Comparison of ENCODE assay signal across 25 cellular contexts in the genomic region with DNA sequence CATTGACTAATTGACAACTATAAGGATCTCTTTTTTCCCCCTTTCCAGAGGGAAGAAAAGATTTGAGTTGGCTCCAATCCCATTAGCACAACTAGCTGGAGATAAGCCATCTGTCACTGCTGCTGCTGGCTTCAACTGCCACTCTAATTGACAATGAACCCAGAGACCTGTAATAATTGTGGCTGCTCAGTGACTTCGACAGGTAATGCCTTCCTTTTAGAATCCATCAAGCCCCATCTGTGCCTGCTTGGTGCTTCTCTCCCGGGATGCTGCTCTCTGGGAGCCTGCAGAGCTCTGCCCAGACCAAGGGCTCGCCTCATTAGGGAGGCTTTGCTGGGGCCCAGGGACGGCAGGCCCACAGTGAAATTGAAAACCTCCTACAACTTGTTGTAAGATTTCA.
DNase-seq lines count a peak whose midpoint lies in the region; ATAC-seq and TF ChIP-seq lines count a peak whose summit lies in the region.
"Had no signal": no experiment of that assay in that cellular context is flagged by ENCODE, and none has a peak within 500 bp of the region (broad histone marks: within the 10 kb centered on the region; RNA-seq: fewer than 3 reads in every experiment).

No MANE protein-coding gene starts in this region.

- intact Hi-C loops in upper lobe of right lung (cut with DNase I), result no loop called here

- H3K9me3 Mint-ChIP-seq in brain (peaks cover 1 to 5% (median 4%) of the 10 kb centered on the region in 5 experiments), chondrocyte (ENCODE audit: low read depth) (peaks cover 2% of the 10 kb centered on the region)

- no peaks in the 10 kb centered on the region for H3K9me3 ChIP-seq in upper lobe of right lung
- H3K9me3 ChIP-seq: tibial nerve had no signal

- TF ChIP-seq CTCF in brain (conservative IDR thresholded peaks at IDR 0.05), result no peak
- no peak for TF ChIP-seq CTCF in upper lobe of right lung (IDR thresholded peaks at IDR 0.05)
- TF ChIP-seq CTCF in RWPE1 (conservative IDR thresholded peaks at IDR 0.05; ENCODE audit: low read depth), result no peak
- no peak for TF ChIP-seq CTCF in chondrocyte (IDR thresholded peaks at IDR 0.05)

- H3K4me1 Mint-ChIP-seq in brain (peaks cover 42% of the 10 kb centered on the region), chondrocyte (ENCODE audit: low read depth) (peaks cover 9% of the 10 kb centered on the region)
- H3K4me1 Mint-ChIP-seq: activated CD4-positive, alpha-beta T cell treated with anti-CD3 and anti-CD28 coated beads, Interleukin-2, amount 10 ng/mL, durations not matched to agents 24 days and 14 days; activated CD8-positive, alpha-beta memory T cell treated with anti-CD3 and anti-CD28 coated beads, Interleukin-2, amount 10 ng/mL, durations not matched to agents 7 days and 5 days; CD4-positive, alpha-beta memory T cell had no signal

- DNase-seq in DMS 273 treated with DMSO at 0.1 percent for 48 hours (lab: John Stamatoyannopoulos, UW), result peak; percentile 42
- peak; percentile 57 for DNase-seq in NCI-H1436 treated with DMSO at 0.1 percent for 48 hours (lab: John Stamatoyannopoulos, UW)
- peak; percentile 73 for DNase-seq in NCI-H2227 treated with DMSO at 0.1 percent for 48 hours (lab: John Stamatoyannopoulos, UW)
- DNase-seq in upper lobe of right lung, result no peak
- no peak for DNase-seq in RWPE1 (ENCODE audit: low spot score)
- no peak for DNase-seq in chondrocyte (ENCODE audit: low spot score)
- no peak for DNase-seq in DMS53 (lab: John Stamatoyannopoulos, UW)
- DNase-seq: activated CD4-positive, alpha-beta T cell treated with anti-CD3 and anti-CD28 coated beads, Interleukin-2, amount 10 ng/mL, durations not matched to agents 24 days and 14 days; activated CD8-positive, alpha-beta memory T cell treated with anti-CD3 and anti-CD28 coated beads, Interleukin-2, amount 10 ng/mL, durations not matched to agents 7 days and 5 days; CD4-positive, alpha-beta memory T cell; effector CD4-positive, alpha-beta T cell; erythroblast; foreskin melanocyte; IMR-90; NCI-H226; nucleus accumbens; Right ventricle myocardium superior; stimulated activated CD4-positive, alpha-beta T cell treated with anti-CD3 and anti-CD28 coated beads, Interleukin-4, amount 100 ng/mL, for 1 hour had no signal

- no peaks in the 10 kb centered on the region for H3K4me1 ChIP-seq in upper lobe of right lung
- H3K4me1 ChIP-seq: tibial nerve had no signal

- no peak for ATAC-seq in upper lobe of right lung
- ATAC-seq: activated CD8-positive, alpha-beta memory T cell treated with anti-CD3 and anti-CD28 coated beads, Interleukin-2, amount 10 ng/mL, durations not matched to agents 7 days and 5 days; activated naive CD4-positive, alpha-beta T cell treated with anti-CD3 and anti-CD28 coated beads, Interleukin-2, amount 50 U/mL, for 72 hours had no signal

- H3K27me3 ChIP-seq in upper lobe of right lung, result no peaks in the 10 kb centered on the region
- H3K27me3 ChIP-seq: tibial nerve had no signal

- H3K27ac Mint-ChIP-seq in brain, result peak overlapping the region; percentile 75 to 91 (median 79)
- H3K27ac Mint-ChIP-seq in chondrocyte (ENCODE audit: unreplicated experiment), result no peak overlapping the region
- H3K27ac Mint-ChIP-seq: activated CD4-positive, alpha-beta T cell treated with anti-CD3 and anti-CD28 coated beads, Interleukin-2, amount 10 ng/mL, durations not matched to agents 24 days and 14 days; activated CD8-positive, alpha-beta memory T cell treated with anti-CD3 and anti-CD28 coated beads, Interleukin-2, amount 10 ng/mL, durations not matched to agents 7 days and 5 days; activated naive CD4-positive, alpha-beta T cell treated with anti-CD3 and anti-CD28 coated beads, Interleukin-2, amount 50 U/mL, for 72 hours; activated T-helper 1 cell treated with anti-CD3 and anti-CD28 coated beads, Interleukin-12 subunit alpha, Interleukin-12 subunit beta, Interleukin-2, Interleukin-4 antibody, amounts not matched to agents 30 ng/mL and 10 ng/mL and 1 ng/mL, durations not matched to agents 14 hours and 24 hours and 36 hours; CD4-positive, alpha-beta memory T cell; stimulated activated naive CD8-positive, alpha-beta T cell treated with anti-CD3 and anti-CD28 coated beads, Interleukin-15, Interleukin-2, amounts not matched to agents 100 ng/mL and 50 ng/mL, for 24 hours had no signal

- H3K36me3 Mint-ChIP-seq in brain, result no peaks in the 10 kb centered on the region
- no peaks in the 10 kb centered on the region for H3K36me3 Mint-ChIP-seq in chondrocyte (ENCODE audit: low read depth)
- H3K36me3 Mint-ChIP-seq: activated CD8-positive, alpha-beta memory T cell treated with anti-CD3 and anti-CD28 coated beads, Interleukin-2, amount 10 ng/mL, durations not matched to agents 7 days and 5 days; CD4-positive, alpha-beta memory T cell had no signal

- no peaks in the 10 kb centered on the region for H3K36me3 ChIP-seq in upper lobe of right lung
- H3K36me3 ChIP-seq: tibial nerve had no signal

- H3K27me3 Mint-ChIP-seq in brain, result peaks cover 3% of the 10 kb centered on the region
- H3K27me3 Mint-ChIP-seq in chondrocyte (ENCODE audit: low read depth), result no peaks in the 10 kb centered on the region
- H3K27me3 Mint-ChIP-seq: activated CD4-positive, alpha-beta T cell treated with anti-CD3 and anti-CD28 coated beads, Interleukin-2, amount 10 ng/mL, durations not matched to agents 24 days and 14 days; activated CD8-positive, alpha-beta memory T cell treated with anti-CD3 and anti-CD28 coated beads, Interleukin-2, amount 10 ng/mL, durations not matched to agents 7 days and 5 days; CD4-positive, alpha-beta memory T cell; stimulated activated naive CD8-positive, alpha-beta T cell treated with anti-CD3 and anti-CD28 coated beads, Interleukin-15, Interleukin-2, amounts not matched to agents 100 ng/mL and 50 ng/mL, for 24 hours had no signal

- POLR2A ChIA-PET in RWPE1 (lab: Yijun Ruan, JAX; ENCODE audit: low non-redundant PET), result no interaction called here

- H3K4me3 Mint-ChIP-seq in brain, result peak overlapping the region in 3 of 5 experiments; percentile 2 to 56 (median 3)
- no peak overlapping the region for H3K4me3 Mint-ChIP-seq in chondrocyte (ENCODE audit: unreplicated experiment)
- H3K4me3 Mint-ChIP-seq: activated CD4-positive, alpha-beta T cell treated with anti-CD3 and anti-CD28 coated beads, Interleukin-2, amount 10 ng/mL, durations not matched to agents 24 days and 14 days; activated CD8-positive, alpha-beta memory T cell treated with anti-CD3 and anti-CD28 coated beads, Interleukin-2, amount 10 ng/mL, durations not matched to agents 7 days and 5 days; activated T-helper 1 cell treated with anti-CD3 and anti-CD28 coated beads, Interleukin-12 subunit alpha, Interleukin-12 subunit beta, Interleukin-2, Interleukin-4 antibody, amounts not matched to agents 30 ng/mL and 10 ng/mL and 1 ng/mL, durations not matched to agents 14 hours and 24 hours and 36 hours; CD4-positive, alpha-beta memory T cell; stimulated activated naive CD8-positive, alpha-beta T cell treated with anti-CD3 and anti-CD28 coated beads, Interleukin-15, Interleukin-2, amounts not matched to agents 100 ng/mL and 50 ng/mL, for 24 hours had no signal

- CTCF ChIA-PET in RWPE1 (lab: Yijun Ruan, JAX), result no interaction called here

- H3K27ac ChIP-seq in upper lobe of right lung (no peak overlapping the region), RWPE1 (no peak overlapping the region)
- H3K27ac ChIP-seq: tibial nerve had no signal

- no peak overlapping the region for H3K4me3 ChIP-seq in upper lobe of right lung
- H3K4me3 ChIP-seq: lung, smooth muscle cell, tibial nerve had no signal

Comparison
In these comparisons a context has a peak if more than half of its experiments do, and no peak if none do; other contexts are left out.
1. DNase-seq: peak in DMS 273 treated with DMSO at 0.1 percent for 48 hours (single experiment), NCI-H1436 treated with DMSO at 0.1 percent for 48 hours (single experiment) and NCI-H2227 treated with DMSO at 0.1 percent for 48 hours (single experiment); none in upper lobe of right lung (single experiment), RWPE1 (single experiment), chondrocyte (single experiment) and DMS53 (single experiment).